Comparison of ENCODE assay signal across 10 cellular contexts in genomic region chr9:105883847-105884246, GRCh38.
DNase-seq lines count a peak whose midpoint lies in the region; ATAC-seq and FAIRE-seq lines count a peak whose summit lies in the region.
"Had no signal": no experiment of that assay in that cellular context is flagged by ENCODE, and none has a peak within 500 bp of the region (broad histone marks: within the 10 kb centered on the region; RNA-seq: fewer than 3 reads in every experiment).

No MANE protein-coding gene starts in this region.

- no peak for FAIRE-seq in GM19239 (lab: Jason Lieb, UNC)

- peak; percentile 79 for ATAC-seq in HG02943 (IDR thresholded peaks at IDR 0.05; ENCODE audit: low read depth, unreplicated experiment)

- peak; percentile 33 for DNase-seq in CMK (ENCODE audit: low read depth)
- DNase-seq in GM19239 (ENCODE audit: insufficient read length, low spot score): peak; percentile 23
- DNase-seq in MV-4-11 (lab: John Stamatoyannopoulos, UW): peak; percentile 88
- no peak for DNase-seq in NCI-H1694 (lab: John Stamatoyannopoulos, UW)
- no peak for DNase-seq in AG08396 (ENCODE audit: low spot score)
- no peak for DNase-seq in Ammon's horn (ENCODE audit: low spot score)
- no peak for DNase-seq in GOT3 (lab: John Stamatoyannopoulos, UW)
- DNase-seq: activated naive CD4-positive, alpha-beta T cell treated with anti-CD3 and anti-CD28 coated beads for 36 hours; CD8-positive, alpha-beta memory T cell had no signal

Comparison
In these comparisons a context has a peak if more than half of its experiments do, and no peak if none do; other contexts are left out.
1. DNase-seq: peak in CMK (single experiment), GM19239 (single experiment) and MV-4-11 (single experiment); none in NCI-H1694 (single experiment), AG08396 (single experiment), Ammon's horn (single experiment) and GOT3 (single experiment).